ENCODE assay signal across 3 cellular contexts in genomic region chr18:50833496-50833895, GRCh38. TPM values are rescaled to one million over a fixed set of nuclear protein-coding genes. Genes with fewer than 3 reads are reported as not detected.
"Had no signal": no experiment of that assay in that cellular context is flagged by ENCODE, and none has a peak within 500 bp of the region (broad histone marks: within the 10 kb centered on the region; RNA-seq: fewer than 3 reads in every experiment).

No MANE protein-coding gene starts in this region.

RNA-seq across cellular contexts. Expression of gene MRO, which starts 13.7 kb away (rescaled TPM):
- total RNA-seq: LHCN-M2, M059J, MCF 10A had no signal
